Comparison of ENCODE assay signal across 1 cellular context in the genomic region with DNA sequence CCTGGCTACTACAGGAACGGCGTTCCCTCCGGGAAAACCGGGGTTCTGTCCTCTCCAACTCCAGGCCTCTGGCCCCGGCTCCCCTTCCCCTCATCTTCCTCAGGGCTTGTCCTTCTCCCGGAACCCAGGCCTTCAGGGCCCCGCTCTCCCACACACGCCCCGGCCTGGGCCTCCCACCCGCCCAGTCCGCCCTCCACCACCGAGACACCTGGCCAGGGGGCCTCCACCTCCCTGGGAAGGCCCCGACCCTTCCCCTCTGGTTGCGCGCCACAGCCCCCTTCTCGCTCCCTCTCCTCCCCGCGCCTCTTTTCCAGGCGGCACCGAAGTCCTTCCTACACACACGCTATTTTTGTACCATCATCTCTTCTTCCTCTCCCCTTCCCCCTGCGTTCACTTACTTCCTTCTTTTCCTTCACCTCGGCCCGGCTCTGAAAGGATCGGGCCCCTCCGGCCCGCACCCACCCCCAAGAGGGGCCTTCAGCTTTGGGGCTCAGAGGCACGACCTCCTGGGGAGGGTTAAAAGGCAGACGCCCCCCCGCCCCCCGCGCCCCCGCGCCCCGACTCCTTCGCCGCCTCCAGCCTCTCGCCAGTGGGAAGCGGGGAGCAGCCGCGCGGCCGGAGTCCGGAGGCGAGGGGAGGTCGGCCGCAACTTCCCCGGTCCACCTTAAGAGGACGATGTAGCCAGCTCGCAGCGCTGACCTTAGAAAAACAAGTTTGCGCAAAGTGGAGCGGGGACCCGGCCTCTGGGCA.
TF ChIP-seq lines count a peak whose summit lies in the region.

No MANE protein-coding gene starts in this region.

TF ChIP-seq in HepG2, 621 proteins besides CTCF, POLR2A, EP300 and RAD21 (continued from another document):
- TF ChIP-seq, protein P1, sequence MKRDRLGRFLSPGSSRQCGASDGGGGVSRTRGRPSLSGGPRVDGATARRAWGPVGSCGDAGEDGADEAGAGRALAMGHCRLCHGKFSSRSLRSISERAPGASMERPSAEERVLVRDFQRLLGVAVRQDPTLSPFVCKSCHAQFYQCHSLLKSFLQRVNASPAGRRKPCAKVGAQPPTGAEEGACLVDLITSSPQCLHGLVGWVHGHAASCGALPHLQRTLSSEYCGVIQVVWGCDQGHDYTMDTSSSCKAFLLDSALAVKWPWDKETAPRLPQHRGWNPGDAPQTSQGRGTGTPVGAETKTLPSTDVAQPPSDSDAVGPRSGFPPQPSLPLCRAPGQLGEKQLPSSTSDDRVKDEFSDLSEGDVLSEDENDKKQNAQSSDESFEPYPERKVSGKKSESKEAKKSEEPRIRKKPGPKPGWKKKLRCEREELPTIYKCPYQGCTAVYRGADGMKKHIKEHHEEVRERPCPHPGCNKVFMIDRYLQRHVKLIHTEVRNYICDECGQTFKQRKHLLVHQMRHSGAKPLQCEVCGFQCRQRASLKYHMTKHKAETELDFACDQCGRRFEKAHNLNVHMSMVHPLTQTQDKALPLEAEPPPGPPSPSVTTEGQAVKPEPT (CRISPR knock-in tag; IDR thresholded peaks at IDR 0.05; ENCODE audit: low read depth) = peak; percentile 100
- TF ChIP-seq ZNF451 (CRISPR knock-in tag; IDR thresholded peaks at IDR 0.05) = no peak
- TF ChIP-seq, protein P2, sequence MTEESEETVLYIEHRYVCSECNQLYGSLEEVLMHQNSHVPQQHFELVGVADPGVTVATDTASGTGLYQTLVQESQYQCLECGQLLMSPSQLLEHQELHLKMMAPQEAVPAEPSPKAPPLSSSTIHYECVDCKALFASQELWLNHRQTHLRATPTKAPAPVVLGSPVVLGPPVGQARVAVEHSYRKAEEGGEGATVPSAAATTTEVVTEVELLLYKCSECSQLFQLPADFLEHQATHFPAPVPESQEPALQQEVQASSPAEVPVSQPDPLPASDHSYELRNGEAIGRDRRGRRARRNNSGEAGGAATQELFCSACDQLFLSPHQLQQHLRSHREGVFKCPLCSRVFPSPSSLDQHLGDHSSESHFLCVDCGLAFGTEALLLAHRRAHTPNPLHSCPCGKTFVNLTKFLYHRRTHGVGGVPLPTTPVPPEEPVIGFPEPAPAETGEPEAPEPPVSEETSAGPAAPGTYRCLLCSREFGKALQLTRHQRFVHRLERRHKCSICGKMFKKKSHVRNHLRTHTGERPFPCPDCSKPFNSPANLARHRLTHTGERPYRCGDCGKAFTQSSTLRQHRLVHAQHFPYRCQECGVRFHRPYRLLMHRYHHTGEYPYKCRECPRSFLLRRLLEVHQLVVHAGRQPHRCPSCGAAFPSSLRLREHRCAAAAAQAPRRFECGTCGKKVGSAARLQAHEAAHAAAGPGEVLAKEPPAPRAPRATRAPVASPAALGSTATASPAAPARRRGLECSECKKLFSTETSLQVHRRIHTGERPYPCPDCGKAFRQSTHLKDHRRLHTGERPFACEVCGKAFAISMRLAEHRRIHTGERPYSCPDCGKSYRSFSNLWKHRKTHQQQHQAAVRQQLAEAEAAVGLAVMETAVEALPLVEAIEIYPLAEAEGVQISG (CRISPR knock-in tag; IDR thresholded peaks at IDR 0.05) = 0 out of 2 replicates have a peak, but pooled peaks have one; percentile 13
- TF ChIP-seq FOXK1 (CRISPR knock-in tag; IDR thresholded peaks at IDR 0.05; ENCODE audit: borderline replicate concordance, low read depth) = no peak
- no peak for TF ChIP-seq ZNF776 (CRISPR knock-in tag; IDR thresholded peaks at IDR 0.05)
- TF ChIP-seq XRCC5 (optimal IDR thresholded peaks at IDR 0.05; ENCODE audit: low read length) = peak; percentile 88
- TF ChIP-seq, protein P3, sequence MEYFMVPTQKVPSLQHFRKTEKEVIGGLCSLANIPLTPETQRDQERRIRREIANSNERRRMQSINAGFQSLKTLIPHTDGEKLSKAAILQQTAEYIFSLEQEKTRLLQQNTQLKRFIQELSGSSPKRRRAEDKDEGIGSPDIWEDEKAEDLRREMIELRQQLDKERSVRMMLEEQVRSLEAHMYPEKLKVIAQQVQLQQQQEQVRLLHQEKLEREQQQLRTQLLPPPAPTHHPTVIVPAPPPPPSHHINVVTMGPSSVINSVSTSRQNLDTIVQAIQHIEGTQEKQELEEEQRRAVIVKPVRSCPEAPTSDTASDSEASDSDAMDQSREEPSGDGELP (IDR thresholded peaks at IDR 0.05; ENCODE audit: borderline replicate concordance, low read depth) = no peak
- TF ChIP-seq SP4 (CRISPR knock-in tag; IDR thresholded peaks at IDR 0.05) = no peak
- 0 out of 2 replicates have a peak, but pooled peaks have one; percentile 35 for TF ChIP-seq SALL1 (CRISPR knock-in tag; IDR thresholded peaks at IDR 0.05)
- TF ChIP-seq ATAD3A (CRISPR knock-in tag; IDR thresholded peaks at IDR 0.05) = 0 out of 2 replicates have a peak, but pooled peaks have one; percentile 34
- peak; percentile 18 for TF ChIP-seq TBL1XR1 (IDR thresholded peaks at IDR 0.05; ENCODE audit: borderline replicate concordance, low read length, partially characterized antibody)
- TF ChIP-seq KDM1A (CRISPR knock-in tag; IDR thresholded peaks at IDR 0.05) = 0 out of 2 replicates have a peak, but pooled peaks have one; percentile 64
- peak; percentile 89 for TF ChIP-seq HNRNPLL (IDR thresholded peaks at IDR 0.05; ENCODE audit: low read depth, low read length, poor library complexity, severe bottlenecking)
- peak; percentile 31 for TF ChIP-seq AGO1 (IDR thresholded peaks at IDR 0.05; ENCODE audit: low read depth, low read length, poor library complexity, severe bottlenecking)
- TF ChIP-seq ZMYM2 (CRISPR knock-in tag; IDR thresholded peaks at IDR 0.05) = 0 out of 2 replicates have a peak, but pooled peaks have one; percentile 42
- TF ChIP-seq ZMYM3 (CRISPR knock-in tag; IDR thresholded peaks at IDR 0.05) = peak; percentile 65; the same call in 1 of the 2 replicates
- TF ChIP-seq HNRNPL (IDR thresholded peaks at IDR 0.05; ENCODE audit: low read depth, low read length) = 0 out of 2 replicates have a peak, but pooled peaks have one; percentile 33
- no peak for TF ChIP-seq CBFB (CRISPR knock-in tag; IDR thresholded peaks at IDR 0.05)
- TF ChIP-seq ZNF546 (CRISPR knock-in tag; conservative IDR thresholded peaks at IDR 0.05) = 0 out of 2 replicates have a peak, but pooled peaks have one; percentile 30
- TF ChIP-seq FOXO1 (CRISPR knock-in tag; IDR thresholded peaks at IDR 0.05) = peak; percentile 51; the same call in 1 of the 2 replicates
- no peak for TF ChIP-seq ATRX (CRISPR knock-in tag; IDR thresholded peaks at IDR 0.05; ENCODE audit: borderline replicate concordance)
